Comparison of ENCODE assay signal across 17 cellular contexts in the genomic region with DNA sequence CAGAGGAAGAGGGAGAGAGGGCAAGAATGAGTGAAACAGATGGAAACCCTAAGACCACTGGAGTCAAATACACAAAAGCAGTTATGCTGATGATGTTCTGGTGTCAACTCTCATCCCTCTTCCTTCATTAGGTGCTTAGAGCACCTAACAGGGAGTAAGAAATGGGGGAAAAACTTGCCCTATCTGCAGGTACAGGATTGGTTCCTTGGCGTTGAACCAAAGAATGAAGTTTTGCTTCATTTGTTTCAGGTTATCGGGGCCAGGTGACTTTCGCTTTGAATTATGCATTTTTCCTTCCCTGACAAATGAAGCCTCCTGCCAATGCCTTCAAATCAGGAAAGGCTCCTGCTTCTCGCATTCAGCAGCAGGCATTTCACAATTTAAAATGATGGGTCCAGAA. TPM values are rescaled to one million over a fixed set of nuclear protein-coding genes. Genes with fewer than 3 reads are reported as not detected.
DNase-seq lines count a peak whose midpoint lies in the region; ATAC-seq and TF ChIP-seq lines count a peak whose summit lies in the region.
"Had no signal": no experiment of that assay in that cellular context is flagged by ENCODE, and none has a peak within 500 bp of the region (broad histone marks: within the 10 kb centered on the region; RNA-seq: fewer than 3 reads in every experiment).

No MANE protein-coding gene starts in this region.

- no peaks in the 10 kb centered on the region for H3K27me3 ChIP-seq in GM23338 (ENCODE audit: insufficient read depth)
- H3K27me3 ChIP-seq in WERI-Rb-1 (ENCODE audit: insufficient read depth, low read depth, severe bottlenecking): no peaks in the 10 kb centered on the region
- no peaks in the 10 kb centered on the region for H3K27me3 ChIP-seq in neural cell (ENCODE audit: insufficient read depth, low read depth, low read length)

- H3K36me3 Mint-ChIP-seq in GM23338 (ENCODE audit: low read depth): no peaks in the 10 kb centered on the region
- H3K36me3 Mint-ChIP-seq in activated CD8-positive, alpha-beta memory T cell treated with anti-CD3 and anti-CD28 coated beads, Interleukin-2, amount 10 ng/mL, durations not matched to agents 7 days and 5 days: no peaks in the 10 kb centered on the region
- H3K36me3 Mint-ChIP-seq: CD8-positive, alpha-beta T cell had no signal

- H3K9me3 ChIP-seq in WERI-Rb-1 (ENCODE audit: severe bottlenecking) (no peaks in the 10 kb centered on the region), neural cell (ENCODE audit: low read length) (no peaks in the 10 kb centered on the region)

- peaks cover under 1% of the 10 kb centered on the region for H3K27me3 Mint-ChIP-seq in GM23338 (ENCODE audit: insufficient read depth, low read depth, poor library complexity)
- H3K27me3 Mint-ChIP-seq in activated CD8-positive, alpha-beta memory T cell treated with anti-CD3 and anti-CD28 coated beads, Interleukin-2, amount 10 ng/mL, durations not matched to agents 7 days and 5 days: peaks cover 28% of the 10 kb centered on the region

- H3K4me3 Mint-ChIP-seq in GM23338: no peak overlapping the region
- H3K4me3 Mint-ChIP-seq in activated CD8-positive, alpha-beta memory T cell treated with anti-CD3 and anti-CD28 coated beads, Interleukin-2, amount 10 ng/mL, durations not matched to agents 7 days and 5 days: no peak overlapping the region
- H3K4me3 Mint-ChIP-seq: CD8-positive, alpha-beta T cell had no signal

- peaks cover 4% of the 10 kb centered on the region for H3K9me2 ChIP-seq in GM23338 (ENCODE audit: insufficient read depth)
- no peaks in the 10 kb centered on the region for H3K9me2 ChIP-seq in neural cell (ENCODE audit: insufficient read depth, low read length)

- ATAC-seq in GM23338: no peak
- no peak for ATAC-seq in activated CD8-positive, alpha-beta memory T cell treated with anti-CD3 and anti-CD28 coated beads, Interleukin-2, amount 10 ng/mL, durations not matched to agents 7 days and 5 days
- ATAC-seq: CD8-positive, alpha-beta T cell; HCT116; SK-N-SH treated with all-trans-retinoic acid at 6 μM for 48 hours had no signal

- no peak overlapping the region for H3K27ac Mint-ChIP-seq in GM23338
- H3K27ac Mint-ChIP-seq in activated CD8-positive, alpha-beta memory T cell treated with anti-CD3 and anti-CD28 coated beads, Interleukin-2, amount 10 ng/mL, durations not matched to agents 7 days and 5 days: no peak overlapping the region
- H3K27ac Mint-ChIP-seq: CD8-positive, alpha-beta T cell had no signal

- 0 out of 2 replicates have a peak overlapping the region, but pooled peaks have one; percentile 23 for H3K4me2 ChIP-seq in GM23338
- H3K4me2 ChIP-seq in neural cell (ENCODE audit: low read length): peak overlapping the region; percentile 65

- TF ChIP-seq CTCF in GM23338 (conservative IDR thresholded peaks at IDR 0.05; ENCODE audit: low read depth in 2 of 2) (no peak), WERI-Rb-1 (IDR thresholded peaks at IDR 0.05; ENCODE audit: low read depth, low read length) (no peak), neural cell (IDR thresholded peaks at IDR 0.05; ENCODE audit: poor library complexity, severe bottlenecking) (no peak)

- H4K20me1 ChIP-seq in GM23338 (replicated peaks; ENCODE audit: insufficient read depth) (no peaks in the 10 kb centered on the region), neural cell (ENCODE audit: insufficient read depth) (no peaks in the 10 kb centered on the region)

- no peak for TF ChIP-seq RAD21 in neural cell (conservative IDR thresholded peaks at IDR 0.05)

- CTCF ChIA-PET in activated CD8-positive, alpha-beta memory T cell treated with anti-CD3 and anti-CD28 coated beads, Interleukin-2, amount 10 ng/mL, durations not matched to agents 7 days and 5 days (lab: Charles Lee): no interaction called here

- H3K4me3 ChIP-seq in GM23338: no peak overlapping the region
- no peak overlapping the region for H3K4me3 ChIP-seq in WERI-Rb-1 (ENCODE audit: low read depth, low read length)
- peak overlapping the region; percentile 59 for H3K4me3 ChIP-seq in neural cell (ENCODE audit: low read length)
- H3K4me3 ChIP-seq: GM23248 had no signal

- TF ChIP-seq EP300 in neural cell (conservative IDR thresholded peaks at IDR 0.05; ENCODE audit: poor library complexity, severe bottlenecking): peak; percentile 64

- peak overlapping the region; percentile 80 for H3K9ac ChIP-seq in neural cell (ENCODE audit: low read length)
- H3K9ac ChIP-seq: GM23248 had no signal

- no peaks in the 10 kb centered on the region for H3F3A ChIP-seq in GM23338 (replicated peaks; ENCODE audit: low read depth)
- peaks cover 18% of the 10 kb centered on the region for H3F3A ChIP-seq in neural cell (ENCODE audit: insufficient read depth, low read length, poor library complexity, severe bottlenecking)

- H2AFZ ChIP-seq in GM23338 (0 out of 2 replicates have a peak overlapping the region, but pooled peaks have one; percentile 13), neural cell (ENCODE audit: low read depth, low read length) (peak overlapping the region; percentile 42)
- H2AFZ ChIP-seq: GM23248 had no signal

- DNase-seq in DMS53 (lab: John Stamatoyannopoulos, UW) (peak; percentile 43), DMS53 treated with DMSO at 0.1 percent for 48 hours (lab: John Stamatoyannopoulos, UW; ENCODE audit: unreplicated experiment) (no peak), GM23338 (ENCODE audit: low spot score) (no peak), WERI-Rb-1 (no peak), AG08396 (ENCODE audit: low spot score) (no peak), NCI-H2196 (lab: John Stamatoyannopoulos, UW; ENCODE audit: unreplicated experiment) (no peak)
- no peak for DNase-seq in activated CD8-positive, alpha-beta memory T cell treated with anti-CD3 and anti-CD28 coated beads, Interleukin-2, amount 10 ng/mL, durations not matched to agents 7 days and 5 days
- DNase-seq: 8988T; CD8-positive, alpha-beta T cell; GF-D8; GM23248; IMR-90; Kasumi-1; SHP77 treated with DMSO at 0.1 percent for 48 hours had no signal

- H3K4me1 Mint-ChIP-seq in GM23338: peaks cover 28% of the 10 kb centered on the region
- no peaks in the 10 kb centered on the region for H3K4me1 Mint-ChIP-seq in activated CD8-positive, alpha-beta memory T cell treated with anti-CD3 and anti-CD28 coated beads, Interleukin-2, amount 10 ng/mL, durations not matched to agents 7 days and 5 days

- no peak overlapping the region for H3K27ac ChIP-seq in GM23338 (ENCODE audit: low read depth)
- peak overlapping the region; percentile 41 for H3K27ac ChIP-seq in WERI-Rb-1
- H3K27ac ChIP-seq in neural cell (ENCODE audit: low read length): peak overlapping the region; percentile 97
- H3K27ac ChIP-seq: GM23248 had no signal

- H3K36me3 ChIP-seq in GM23338 (ENCODE audit: insufficient read depth) (no peaks in the 10 kb centered on the region), WERI-Rb-1 (no peaks in the 10 kb centered on the region), neural cell (ENCODE audit: insufficient read depth, low read length) (no peaks in the 10 kb centered on the region)

- H3K79me2 ChIP-seq in GM23338 (replicated peaks; ENCODE audit: insufficient read depth) (no peaks in the 10 kb centered on the region), neural cell (replicated peaks; ENCODE audit: insufficient read depth, low read length) (peaks cover 3% of the 10 kb centered on the region)

- H3K9me3 Mint-ChIP-seq in GM23338: no peaks in the 10 kb centered on the region
- no peaks in the 10 kb centered on the region for H3K9me3 Mint-ChIP-seq in activated CD8-positive, alpha-beta memory T cell treated with anti-CD3 and anti-CD28 coated beads, Interleukin-2, amount 10 ng/mL, durations not matched to agents 7 days and 5 days (ENCODE audit: low read depth)
- H3K9me3 Mint-ChIP-seq: CD8-positive, alpha-beta T cell had no signal

- peaks cover 14% of the 10 kb centered on the region for H3K4me1 ChIP-seq in GM23338 (ENCODE audit: insufficient read depth)

TF ChIP-seq in GM23338, 12 proteins besides CTCF, POLR2A, EP300 and RAD21 (continues in another document):
- TF ChIP-seq CREB1 (CRISPR knock-in tag; IDR thresholded peaks at IDR 0.05; ENCODE audit: low read depth) (no peak), NANOG (IDR thresholded peaks at IDR 0.05; ENCODE audit: borderline replicate concordance) (no peak), JUNB (IDR thresholded peaks at IDR 0.05; ENCODE audit: unreplicated experiment) (no peak), POLR2AphosphoS5 (IDR thresholded peaks at IDR 0.05; ENCODE audit: low read depth) (no peak), ZNF331 (CRISPR knock-in tag; IDR thresholded peaks at IDR 0.05; ENCODE audit: low read depth) (no peak), EZH2 (IDR thresholded peaks at IDR 0.05; ENCODE audit: low read depth, unreplicated experiment) (no peak)

TF ChIP-seq in neural cell, 6 proteins besides CTCF, POLR2A, EP300 and RAD21:
- no peak for TF ChIP-seq POLR2AphosphoS5 (IDR thresholded peaks at IDR 0.05)
- peak; percentile 19 for TF ChIP-seq TAF1 (IDR thresholded peaks at IDR 0.05; ENCODE audit: low read depth)

RNA-seq across cellular contexts. Expression of a gene that starts 29.2 kb away (rescaled TPM):
- total RNA-seq in GM23338 (2014; rRNA removed; shearing (Covaris generic)): 14.4 and 16.0 TPM in 2 replicates
- polyA plus RNA-seq in GM23338 (2016; fragmentation: Nextera tagmentation; extraction: Ambion mirVana) (7.3 and 8.4 TPM in 2 replicates), neural cell (79.3 and 102 TPM in 2 replicates)
- polyA minus RNA-seq in neural cell: 104 and 110 TPM in 2 replicates
- total RNA-seq in activated CD8-positive, alpha-beta memory T cell treated with anti-CD3 and anti-CD28 coated beads, Interleukin-2, amount 10 ng/mL, durations not matched to agents 7 days and 5 days: 10 to 100 TPM in 1 of 2 experiments, 1 to 10 TPM in 1; 5.5 to 11.5 TPM

RNA-seq across cellular contexts. Expression of a gene that starts 29.4 kb away (rescaled TPM):
- total RNA-seq in GM23338 (2014; rRNA removed; shearing (Covaris generic)): 32.3 and 36.0 TPM in 2 replicates
- polyA plus RNA-seq in GM23338 (2016; fragmentation: Nextera tagmentation; extraction: Ambion mirVana) (15.2 and 18.2 TPM in 2 replicates), neural cell (41.4 and 49.4 TPM in 2 replicates)
- polyA minus RNA-seq in neural cell: 74.5 and 86.9 TPM in 2 replicates
- 10 to 100 TPM; 27.2 to 28.6 TPM for total RNA-seq in activated CD8-positive, alpha-beta memory T cell treated with anti-CD3 and anti-CD28 coated beads, Interleukin-2, amount 10 ng/mL, durations not matched to agents 7 days and 5 days
